Comparison of ENCODE assay signal across 22 cellular contexts in genomic region chr2:71536311-71536710, GRCh38.
DNase-seq lines count a peak whose midpoint lies in the region; ATAC-seq, FAIRE-seq and TF ChIP-seq lines count a peak whose summit lies in the region.
"Had no signal": no experiment of that assay in that cellular context is flagged by ENCODE, and none has a peak within 500 bp of the region (broad histone marks: within the 10 kb centered on the region; RNA-seq: fewer than 3 reads in every experiment).

No MANE protein-coding gene starts in this region.

- peaks cover 0 to 25% of the 10 kb centered on the region in 2 experiments for H3K27me3 ChIP-seq in mesenchymal stem cell (ENCODE audit: control insufficient read depth in 1 of 2, insufficient read depth in 1 of 2, low read length in 2 of 2)
- H3K27me3 ChIP-seq in trophoblast cell (ENCODE audit: insufficient read depth, low read length) = no peaks in the 10 kb centered on the region
- H3K27me3 ChIP-seq: brain microvascular endothelial cell, colonic mucosa, heart right ventricle had no signal

- H3K27ac Mint-ChIP-seq in neural crest cell (ENCODE audit: unreplicated experiment) = peak overlapping the region; percentile 39

- no peaks in the 10 kb centered on the region for H3K4me1 Mint-ChIP-seq in neural crest cell

- TF ChIP-seq CTCF in A549 (IDR thresholded peaks at IDR 0.05) = no peak
- no peak for TF ChIP-seq CTCF in epithelial cell of esophagus (IDR thresholded peaks at IDR 0.05; ENCODE audit: insufficient read depth, low read depth, low read length, missing control alignments)
- no peak for TF ChIP-seq CTCF in neural crest cell (conservative IDR thresholded peaks at IDR 0.05)

- no peak overlapping the region for H4K91ac ChIP-seq in mesenchymal stem cell (ENCODE audit: low read length)
- H4K91ac ChIP-seq in trophoblast cell (ENCODE audit: low read depth, low read length) = no peak overlapping the region

- WGBS in A549 (ENCODE audit: missing lambda C conversion rate) = 89% methylated on average over 17 of the region's 17 CpGs
- WGBS in mesenchymal stem cell = 92% methylated on average over 13 of the region's 17 CpGs
- WGBS in trophoblast cell (ENCODE audit: extremely low coverage, insufficient coverage, insufficient read length) = no CpG with 5 or more reads among the region's 17 CpGs

- H2AK5ac ChIP-seq in mesenchymal stem cell (ENCODE audit: low read length, severe bottlenecking) = no peak overlapping the region
- H2AK5ac ChIP-seq in trophoblast cell (ENCODE audit: low read length) = no peak overlapping the region

- H3K4me1 ChIP-seq in A549 (no peaks in the 10 kb centered on the region), mesenchymal stem cell (ENCODE audit: control insufficient read depth, insufficient read depth, low read depth, low read length) (peaks cover 5% of the 10 kb centered on the region), trophoblast cell (ENCODE audit: control insufficient read depth in 1 of 2, insufficient read depth in 2 of 2, low read length in 2 of 2) (no peaks in the 10 kb centered on the region)
- H3K4me1 ChIP-seq: colonic mucosa, HAP-1 had no signal

- H4K12ac ChIP-seq in trophoblast cell (ENCODE audit: low read depth, low read length) = no peak overlapping the region

- H3K4me2 ChIP-seq in A549 (no peak overlapping the region), mesenchymal stem cell (ENCODE audit: low read length, poor library complexity, severe bottlenecking) (no peak overlapping the region), trophoblast cell (ENCODE audit: low read length) (no peak overlapping the region)

- peak; percentile 21; a peak in 1 of 6 replicates for ATAC-seq in A549
- no peak for ATAC-seq in HG02759 (IDR thresholded peaks at IDR 0.05; ENCODE audit: unreplicated experiment)
- no peak for ATAC-seq in HG02973 (IDR thresholded peaks at IDR 0.05; ENCODE audit: unreplicated experiment)
- ATAC-seq: mucosa of descending colon had no signal

- H3K79me1 ChIP-seq in mesenchymal stem cell (replicated peaks; ENCODE audit: low read length, poor library complexity, severe bottlenecking) = peaks cover 7% of the 10 kb centered on the region
- no peaks in the 10 kb centered on the region for H3K79me1 ChIP-seq in trophoblast cell (ENCODE audit: low read length)

- H3K27me3 Mint-ChIP-seq in neural crest cell (ENCODE audit: low read depth) = peaks cover 4% of the 10 kb centered on the region

- POLR2A ChIA-PET in A549 (lab: Yijun Ruan, JAX) = no interaction called here

- H3K36me3 ChIP-seq in mesenchymal stem cell (ENCODE audit: control insufficient read depth in 1 of 2, insufficient read depth in 2 of 2, low read depth in 1 of 2, low read length in 2 of 2) (peaks cover 0 to 57% of the 10 kb centered on the region in 2 experiments), trophoblast cell (ENCODE audit: control insufficient read depth in 1 of 2, insufficient read depth in 2 of 2, low read length in 2 of 2) (peaks cover 5 to 12% of the 10 kb centered on the region in 2 experiments)
- H3K36me3 ChIP-seq: colonic mucosa, HAP-1 had no signal

- H2BK15ac ChIP-seq in mesenchymal stem cell (ENCODE audit: low read depth, poor library complexity, severe bottlenecking) = no peak overlapping the region

- FAIRE-seq in A549 (lab: Jason Lieb, UNC) = no peak
- FAIRE-seq: A204.1, GM18507 had no signal

- H3K79me2 ChIP-seq in trophoblast cell (ENCODE audit: control insufficient read depth, insufficient read depth, low read length, poor library complexity) = no peaks in the 10 kb centered on the region

- H3K23ac ChIP-seq in mesenchymal stem cell (ENCODE audit: low read length in 2 of 2) (no peak overlapping the region), trophoblast cell (ENCODE audit: low read length) (no peak overlapping the region)

- no peak overlapping the region for H3K27ac ChIP-seq in A549
- no peak overlapping the region for H3K27ac ChIP-seq in mesenchymal stem cell (ENCODE audit: low read length, poor library complexity, severe bottlenecking)
- H3K27ac ChIP-seq in trophoblast cell (ENCODE audit: low read depth, low read length) = no peak overlapping the region
- H3K27ac ChIP-seq: brain microvascular endothelial cell, C4-2B, colonic mucosa, heart right ventricle, SK-N-MC had no signal

- no peak overlapping the region for H3K18ac ChIP-seq in mesenchymal stem cell (ENCODE audit: low read depth in 1 of 2, low read length in 2 of 2)
- no peak overlapping the region for H3K18ac ChIP-seq in trophoblast cell (ENCODE audit: low read length)

- H3K4ac ChIP-seq in mesenchymal stem cell (ENCODE audit: low read depth in 1 of 2, low read length in 2 of 2) (no peak overlapping the region), trophoblast cell (ENCODE audit: low read depth, low read length) (no peak overlapping the region)

- H2BK120ac ChIP-seq in mesenchymal stem cell (ENCODE audit: low read depth, low read length) (no peak overlapping the region), trophoblast cell (ENCODE audit: insufficient read depth, low read length, poor library complexity) (no peak overlapping the region)

- H3K9me3 ChIP-seq in A549 = no peaks in the 10 kb centered on the region
- H3K9me3 ChIP-seq in mesenchymal stem cell (ENCODE audit: control insufficient read depth, low read length) = no peaks in the 10 kb centered on the region
- no peaks in the 10 kb centered on the region for H3K9me3 ChIP-seq in trophoblast cell (ENCODE audit: insufficient read depth, low read depth, low read length)
- H3K9me3 ChIP-seq: colonic mucosa, HAP-1, mucosa of descending colon had no signal

- no peak for DNase-seq in A549 (ENCODE audit: low read depth in 1 of 2, low spot score in 1 of 2)
- peak; percentile 74 for DNase-seq in GM04504 (ENCODE audit: low read depth)
- DNase-seq in epithelial cell of esophagus (ENCODE audit: low read depth) = peak; percentile 70
- no peak for DNase-seq in neural crest cell (ENCODE audit: low read depth, low spot score)
- no peak for DNase-seq in mesenchymal stem cell
- no peak for DNase-seq in trophoblast cell
- DNase-seq: activated CD8-positive, alpha-beta memory T cell treated with anti-CD3 and anti-CD28 coated beads, Interleukin-2, amount 50 U/mL, for 4 hours; brain microvascular endothelial cell; colonic mucosa; heart right ventricle; KG1; mucosa of descending colon; NCI-H526 treated with DMSO at 0.1 percent for 48 hours; stimulated activated CD4-positive, alpha-beta T cell treated with anti-CD3 and anti-CD28 coated beads, Interleukin-2, amount 100 ng/mL, for 48 hours; stimulated activated naive CD4-positive, alpha-beta T cell had no signal

- no peak overlapping the region for H2BK12ac ChIP-seq in mesenchymal stem cell (ENCODE audit: low read length in 2 of 2)
- H2BK12ac ChIP-seq in trophoblast cell (ENCODE audit: low read length) = no peak overlapping the region

- H4K8ac ChIP-seq in mesenchymal stem cell (ENCODE audit: low read length) = no peak overlapping the region
- no peak overlapping the region for H4K8ac ChIP-seq in trophoblast cell (ENCODE audit: low read depth, low read length)

- no peak for TF ChIP-seq RAD21 in A549 (conservative IDR thresholded peaks at IDR 0.05 in 1 of 2, IDR thresholded peaks at IDR 0.05 in 1 of 2)

- H3K9ac ChIP-seq in mesenchymal stem cell (ENCODE audit: low read length) = no peak overlapping the region
- H3K9ac ChIP-seq in trophoblast cell (ENCODE audit: low read length) = no peak overlapping the region

- H3K36me3 Mint-ChIP-seq in neural crest cell (ENCODE audit: low read depth) = no peaks in the 10 kb centered on the region

- CTCF ChIA-PET in A549 (lab: Yijun Ruan, JAX) = interaction anchor here (0.8 to 3.2 kb wide), 9 partner anchors 9 to 1358 kb away, joined by 3 to 28 read pairs (median 3); partner anchors contain the start of gene SPR

- no peaks in the 10 kb centered on the region for H3K9me3 Mint-ChIP-seq in neural crest cell

- no peak overlapping the region for H3K14ac ChIP-seq in mesenchymal stem cell (ENCODE audit: low read length in 2 of 2)
- H3K14ac ChIP-seq in trophoblast cell (ENCODE audit: low read length) = no peak overlapping the region

- H2BK5ac ChIP-seq in mesenchymal stem cell (ENCODE audit: low read depth, low read length, poor library complexity, severe bottlenecking) (no peak overlapping the region), trophoblast cell (ENCODE audit: low read depth, low read length, poor library complexity) (no peak overlapping the region)

- H2AFZ ChIP-seq in mesenchymal stem cell (ENCODE audit: low read depth, low read length) (no peak overlapping the region), trophoblast cell (ENCODE audit: insufficient read depth, low read length, poor library complexity) (no peak overlapping the region)

- H3K4me3 ChIP-seq in A549 = no peak overlapping the region
- H3K4me3 ChIP-seq in epithelial cell of esophagus (ENCODE audit: low read length) = no peak overlapping the region
- H3K4me3 ChIP-seq in mesenchymal stem cell (ENCODE audit: insufficient read depth in 1 of 2, low read depth in 1 of 2, low read length in 2 of 2) = no peak overlapping the region
- no peak overlapping the region for H3K4me3 ChIP-seq in trophoblast cell (ENCODE audit: low read depth, low read length)
- H3K4me3 ChIP-seq: colonic mucosa, HAP-1, heart right ventricle, mucosa of descending colon, SK-N-MC had no signal

- no peak overlapping the region for H3K4me3 Mint-ChIP-seq in neural crest cell

- TF ChIP-seq POLR2A in A549 (IDR thresholded peaks at IDR 0.05; ENCODE audit: low read length) = no peak

- no peak for TF ChIP-seq EP300 in A549 (IDR thresholded peaks at IDR 0.05)

TF ChIP-seq in A549, 52 proteins besides CTCF, POLR2A, EP300 and RAD21 (continues in another document):
- TF ChIP-seq MYC (IDR thresholded peaks at IDR 0.05; ENCODE audit: borderline replicate concordance, low read length) (no peak), RNF2 (IDR thresholded peaks at IDR 0.05; ENCODE audit: borderline replicate concordance, low read depth) (no peak), ZNF302 (CRISPR knock-in tag; IDR thresholded peaks at IDR 0.05) (no peak), NR3C1 (IDR thresholded peaks at IDR 0.05) (no peak), TP53 (CRISPR knock-in tag; IDR thresholded peaks at IDR 0.05) (no peak), SREBF2 (IDR thresholded peaks at IDR 0.05) (no peak), CBX8 (IDR thresholded peaks at IDR 0.05) (no peak), HOXB13 (CRISPR knock-in tag; IDR thresholded peaks at IDR 0.05; ENCODE audit: low read depth) (no peak), HES2 (IDR thresholded peaks at IDR 0.05) (no peak), CEBPB (IDR thresholded peaks at IDR 0.05) (no peak), KDM1A (IDR thresholded peaks at IDR 0.05; ENCODE audit: low read depth) (no peak), HOXB5 (CRISPR knock-in tag; IDR thresholded peaks at IDR 0.05) (no peak), EHF (CRISPR knock-in tag; IDR thresholded peaks at IDR 0.05) (no peak), JUNB (IDR thresholded peaks at IDR 0.05) (no peak), CHD2 (IDR thresholded peaks at IDR 0.05; ENCODE audit: low read length, partially characterized antibody) (no peak)

Comparison
In these comparisons a context has a peak if more than half of its experiments do, and no peak if none do; other contexts are left out.
1. ATAC-seq: peak in A549 (2 of 2); none in HG02759 (single experiment) and HG02973 (single experiment).
2. DNase-seq: peak in GM04504 (single experiment) and epithelial cell of esophagus (single experiment); none in A549 (0 of 2), neural crest cell (single experiment), mesenchymal stem cell (single experiment) and trophoblast cell (0 of 2).